In the genomic region with DNA sequence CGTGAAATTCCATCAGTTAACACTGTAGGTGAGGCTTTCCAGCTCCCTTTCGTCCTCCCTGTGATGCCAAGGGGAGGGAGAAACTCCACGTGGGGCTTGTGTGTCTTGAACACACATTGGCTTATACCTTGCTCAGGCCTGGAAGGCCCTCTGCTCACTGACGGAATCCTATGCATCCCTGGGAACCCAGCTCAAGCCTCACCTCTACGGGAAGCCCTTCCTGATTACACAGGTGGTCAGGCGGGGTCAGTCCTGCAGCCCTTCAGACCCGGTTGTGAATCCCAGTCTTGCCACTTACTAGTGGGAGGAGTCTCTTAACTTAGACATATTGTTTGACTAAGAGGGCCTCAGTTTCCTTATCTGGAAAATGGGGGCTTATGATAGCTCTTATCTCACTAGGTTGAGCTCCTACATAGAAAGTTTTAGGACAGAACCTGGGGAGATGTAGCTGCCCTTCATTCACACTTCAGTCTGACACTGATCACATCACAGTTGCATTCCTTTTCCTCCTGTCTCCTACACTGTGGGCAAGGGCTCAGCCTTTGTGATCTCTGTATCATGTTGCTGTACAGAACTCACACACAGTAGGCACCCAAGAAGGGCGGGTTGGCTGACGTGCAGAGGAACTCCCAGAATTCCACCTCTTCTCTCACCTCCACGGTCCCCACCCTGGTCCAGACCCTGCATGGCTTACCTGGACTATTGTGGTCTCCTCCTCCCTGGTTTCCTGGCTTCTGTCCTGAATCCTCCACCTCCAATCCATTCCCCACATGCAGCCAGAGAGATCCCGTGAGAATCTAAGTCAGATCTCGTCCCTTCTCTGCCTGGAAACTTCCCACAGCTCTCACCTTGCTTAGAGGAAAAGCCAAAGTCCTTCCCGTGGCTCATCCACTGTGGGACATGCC, we compare ENCODE assay signal across 10 cellular contexts.
DNase-seq lines count a peak whose midpoint lies in the region; ATAC-seq and TF ChIP-seq lines count a peak whose summit lies in the region.
"Had no signal": no experiment of that assay in that cellular context is flagged by ENCODE, and none has a peak within 500 bp of the region (broad histone marks: within the 10 kb centered on the region; RNA-seq: fewer than 3 reads in every experiment).

No MANE protein-coding gene starts in this region.

- H3K9me3 ChIP-seq in NT2/D1 (ENCODE audit: insufficient read depth, low read length) (peaks cover 9% of the 10 kb centered on the region; the same call in 1 of the 2 replicates), mucosa of stomach (ENCODE audit: control insufficient read depth, low read length) (no peaks in the 10 kb centered on the region), tibial nerve (no peaks in the 10 kb centered on the region)

- WGBS in tibial nerve, 2 donors, result 82 to 87% methylated on average over 12 to 13 of the region's 13 CpGs

- H3K36me3 Mint-ChIP-seq in central memory CD8-positive, alpha-beta T cell (ENCODE audit: insufficient read depth), result no peaks in the 10 kb centered on the region

- no peaks in the 10 kb centered on the region for H3K9me3 Mint-ChIP-seq in central memory CD8-positive, alpha-beta T cell

- TF ChIP-seq POLR2A in tibial nerve (IDR thresholded peaks at IDR 0.05), result no peak

- peaks cover 31% of the 10 kb centered on the region for H3K27me3 Mint-ChIP-seq in central memory CD8-positive, alpha-beta T cell

- peak overlapping the region in 3 of 4 donors; percentile 66 to 87 (median 83) for H3K27ac ChIP-seq in tibial nerve
- H3K27ac ChIP-seq: VCaP had no signal

- H3K27ac Mint-ChIP-seq in central memory CD8-positive, alpha-beta T cell (ENCODE audit: low read depth), result peak overlapping the region; percentile 35

- no peak for ATAC-seq in central memory CD8-positive, alpha-beta T cell (replicated peaks; ENCODE audit: extremely low read depth, poor library complexity, severe bottlenecking)
- no peak for ATAC-seq in GM19455 (IDR thresholded peaks at IDR 0.05; ENCODE audit: unreplicated experiment)
- ATAC-seq in GM18867 (IDR thresholded peaks at IDR 0.05; ENCODE audit: unreplicated experiment), result no peak

- H3K27me3 ChIP-seq in NT2/D1 (ENCODE audit: insufficient read depth, insufficient read length) (no peaks in the 10 kb centered on the region), mucosa of stomach (ENCODE audit: control insufficient read depth, insufficient read depth, low read length) (no peaks in the 10 kb centered on the region), tibial nerve (no peaks in the 10 kb centered on the region)

- H3K9ac ChIP-seq in NT2/D1 (ENCODE audit: insufficient read length, low read depth) (peak overlapping the region; percentile 69), mucosa of stomach (ENCODE audit: low read length) (peak overlapping the region; percentile 64)

- DNase-seq in NT2/D1 (ENCODE audit: low read depth, low spot score) (no peak), tibial nerve (ENCODE audit: low spot score in 2 of 2) (no peak), kidney glomerular epithelial cell (lab: John Stamatoyannopoulos, UW) (no peak)
- DNase-seq in central memory CD8-positive, alpha-beta T cell (ENCODE audit: low spot score in 2 of 2), result no peak
- DNase-seq: activated naive CD4-positive, alpha-beta T cell treated with anti-CD3 and anti-CD28 coated beads, Interleukin-2, amount 50 U/mL, for 16 hours; NCI-H187 treated with DMSO at 0.1 percent for 48 hours had no signal

- no peaks in the 10 kb centered on the region for H3K4me1 Mint-ChIP-seq in central memory CD8-positive, alpha-beta T cell

- H3K4me3 Mint-ChIP-seq in central memory CD8-positive, alpha-beta T cell, result no peak overlapping the region

- no peaks in the 10 kb centered on the region for H3K36me3 ChIP-seq in NT2/D1 (ENCODE audit: insufficient read depth, insufficient read length, low read length)
- no peaks in the 10 kb centered on the region for H3K36me3 ChIP-seq in mucosa of stomach (ENCODE audit: control insufficient read depth, insufficient read depth, low read length)
- no peaks in the 10 kb centered on the region for H3K36me3 ChIP-seq in tibial nerve

- no peak for TF ChIP-seq CTCF in tibial nerve (IDR thresholded peaks at IDR 0.05)

- TF ChIP-seq EP300 in tibial nerve (IDR thresholded peaks at IDR 0.05), result no peak

- H3K4me1 ChIP-seq in NT2/D1 (ENCODE audit: insufficient read depth, insufficient read length) (peaks cover 17% of the 10 kb centered on the region), mucosa of stomach (ENCODE audit: control insufficient read depth, insufficient read depth, low read length) (peaks cover 21% of the 10 kb centered on the region), tibial nerve (peaks cover 0 to 21% (median 14%) of the 10 kb centered on the region in 4 donors)

- H3K4me3 ChIP-seq in NT2/D1 (ENCODE audit: insufficient read length, low read depth), result peak overlapping the region; percentile 29
- no peak overlapping the region for H3K4me3 ChIP-seq in mucosa of stomach (ENCODE audit: low read length)
- peak overlapping the region in 1 of 4 donors; percentile 28 for H3K4me3 ChIP-seq in tibial nerve
